8 cellular contexts compared by ENCODE assay signal in genomic region chr17:42832213-42832933, GRCh38. TPM values are rescaled to one million over a fixed set of nuclear protein-coding genes. Genes with fewer than 3 reads are reported as not detected.
DNase-seq lines count a peak whose midpoint lies in the region; ATAC-seq and TF ChIP-seq lines count a peak whose summit lies in the region.

No MANE protein-coding gene starts in this region.

- peak; percentile 43 for DNase-seq in NCI-H146 (lab: John Stamatoyannopoulos, UW)
- no peak for DNase-seq in NCI-H146 treated with DMSO at 0.1 percent for 48 hours (lab: John Stamatoyannopoulos, UW; ENCODE audit: unreplicated experiment)
- DNase-seq in SJSA1 (ENCODE audit: low read depth in 1 of 2, low spot score in 2 of 2): no peak
- DNase-seq in fibroblast of pulmonary artery (ENCODE audit: low read depth): no peak
- DNase-seq in NCI-H774 (lab: John Stamatoyannopoulos, UW): no peak
- no peak for DNase-seq in midbrain (lab: John Stamatoyannopoulos, UW)

- peaks cover 42% of the 10 kb centered on the region for H3K36me3 ChIP-seq in SJSA1
- peaks cover 6% of the 10 kb centered on the region for H3K36me3 ChIP-seq in rectal smooth muscle tissue (ENCODE audit: control insufficient read depth, insufficient read depth, low read length)

- ATAC-seq in HG03095 (IDR thresholded peaks at IDR 0.05; ENCODE audit: unreplicated experiment): no peak

- H3K27ac ChIP-seq in SJSA1 (peak overlapping the region; percentile 75), rectal smooth muscle tissue (ENCODE audit: low read depth, low read length) (peak overlapping the region; percentile 94)

- H3K4me1 ChIP-seq in SJSA1 (replicated peaks) (peaks cover 10% of the 10 kb centered on the region), rectal smooth muscle tissue (ENCODE audit: control insufficient read depth, insufficient read depth, low read length) (peaks cover 4% of the 10 kb centered on the region)

- H3K9ac ChIP-seq in rectal smooth muscle tissue (ENCODE audit: low read length): peak overlapping the region; percentile 94

- H3K4me3 ChIP-seq in SJSA1 (peak overlapping the region; percentile 85), fibroblast of pulmonary artery (replicated peaks; ENCODE audit: low read depth, low read length) (peak overlapping the region; percentile 99), rectal smooth muscle tissue (ENCODE audit: low read length) (peak overlapping the region; percentile 85)

- H3K27me3 ChIP-seq in SJSA1 (replicated peaks) (peaks cover 7% of the 10 kb centered on the region; the same call in 1 of the 2 replicates), rectal smooth muscle tissue (ENCODE audit: control insufficient read depth, insufficient read depth, low read length) (no peaks in the 10 kb centered on the region)

- TF ChIP-seq CTCF in fibroblast of pulmonary artery (IDR thresholded peaks at IDR 0.05; ENCODE audit: low read length, missing control alignments): no peak

- no peaks in the 10 kb centered on the region for H3K9me3 ChIP-seq in SJSA1 (replicated peaks)

RNA-seq across cellular contexts. Expression of gene PSME3, which starts 0.8 kb away (rescaled TPM):
- 109 and 122 TPM in 2 replicates for total RNA-seq in SJSA1 (2014; rRNA removed; shearing (Covaris generic))

RNA-seq across cellular contexts. Expression of gene BECN1, which starts 8.3 kb away (rescaled TPM):
- 69.9 and 87.8 TPM in 2 replicates for total RNA-seq in SJSA1 (2014; rRNA removed; shearing (Covaris generic))

RNA-seq across cellular contexts. Expression of gene AOC2, which starts 12.0 kb away (rescaled TPM):
- 0.42 TPM in 1 of 2 replicates, not detected in the other for total RNA-seq in SJSA1 (2014; rRNA removed; shearing (Covaris generic))

RNA-seq across cellular contexts. Expression of gene AOC3, which starts 18.6 kb away (rescaled TPM):
- not detected in 2 replicates for total RNA-seq in SJSA1 (2014; rRNA removed; shearing (Covaris generic))

RNA-seq across cellular contexts. Expression of gene CNTD1, which starts 33.7 kb away (rescaled TPM):
- total RNA-seq in SJSA1 (2014; rRNA removed; shearing (Covaris generic)): 0.18 TPM in 1 of 2 replicates, not detected in the other
